In the genomic region with DNA sequence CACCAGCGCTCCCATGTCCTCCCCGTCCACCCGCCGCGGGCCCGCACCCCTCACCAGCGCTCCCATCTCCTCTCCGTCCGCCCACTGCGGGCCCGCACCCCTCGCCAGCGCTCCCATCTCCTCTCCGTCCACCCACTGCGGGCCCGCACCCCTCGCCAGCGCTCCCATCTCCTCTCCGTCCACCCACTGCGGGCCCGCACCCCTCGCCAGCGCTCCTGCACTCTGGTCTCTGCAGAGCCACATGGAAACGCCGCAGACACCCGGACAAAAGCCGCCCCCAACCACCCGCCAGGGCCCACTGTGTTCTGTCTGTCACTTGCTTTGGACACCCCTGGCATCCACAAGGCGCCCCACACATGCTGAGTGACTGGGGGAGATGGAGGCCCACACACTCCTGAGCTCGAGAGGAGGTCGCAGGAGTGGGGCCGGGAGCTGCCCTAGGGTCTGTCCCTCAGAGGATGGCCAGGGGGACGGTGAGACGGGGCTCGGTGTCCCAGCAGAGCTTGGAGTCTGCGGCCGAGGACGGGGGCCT, we compare ENCODE assay signal across 1 cellular context.
TF ChIP-seq lines count a peak whose summit lies in the region.

No MANE protein-coding gene starts in this region.

TF ChIP-seq in HepG2, 621 proteins besides CTCF, POLR2A, EP300 and RAD21:
- TF ChIP-seq ZNF547 (CRISPR knock-in tag; IDR thresholded peaks at IDR 0.05): no peak
- peak; percentile 93 for TF ChIP-seq AGO2 (optimal IDR thresholded peaks at IDR 0.05; ENCODE audit: low read depth, low read length)
- TF ChIP-seq AGO1 (IDR thresholded peaks at IDR 0.05; ENCODE audit: low read depth, low read length, poor library complexity, severe bottlenecking): peak; percentile 52
